In genomic region chrX:154599531-154599930, GRCh38 we compare ENCODE assay signal across 29 cellular contexts. TPM values are rescaled to one million over a fixed set of nuclear protein-coding genes. Genes with fewer than 3 reads are reported as not detected.
"Had no signal": no experiment of that assay in that cellular context is flagged by ENCODE, and none has a peak within 500 bp of the region (broad histone marks: within the 10 kb centered on the region; RNA-seq: fewer than 3 reads in every experiment).

No MANE protein-coding gene starts in this region.

- H3K9me3 ChIP-seq: gastroesophageal sphincter, heart right ventricle, sigmoid colon, thoracic aorta, upper lobe of right lung had no signal

- H3K9me3 Mint-ChIP-seq: activated naive CD8-positive, alpha-beta T cell treated with anti-CD3 and anti-CD28 coated beads, Interleukin-2, amount 50 U/mL, for 24 hours; central memory CD8-positive, alpha-beta T cell; immature natural killer cell; memory B cell had no signal

- ATAC-seq: gastroesophageal sphincter; heart right ventricle; left ventricle myocardium superior; stimulated activated memory B cell treated with anti-CD40 and anti-IgM and Interleukin-4, amounts not matched to agents 10 μg/mL and 1 μg/mL and 100 μg/mL, for 72 hours; T-helper 17 cell had no signal

- H3K27ac ChIP-seq: brain microvascular endothelial cell, gastroesophageal sphincter, heart right ventricle, sigmoid colon, thoracic aorta, upper lobe of right lung had no signal

- H3K27me3 Mint-ChIP-seq: central memory CD8-positive, alpha-beta T cell; T-helper 17 cell had no signal

- H3K27ac Mint-ChIP-seq: activated naive CD4-positive, alpha-beta T cell treated with anti-CD3 and anti-CD28 coated beads, Interleukin-2, amount 10 ng/mL, durations not matched to agents 7 days and 5 days; activated naive CD8-positive, alpha-beta T cell treated with anti-CD3 and anti-CD28 coated beads, Interleukin-2, amount 50 U/mL, for 24 hours; memory B cell; nephron; stimulated activated memory B cell treated with anti-CD40 and anti-IgM and Interleukin-4, amounts not matched to agents 10 μg/mL and 1 μg/mL and 100 μg/mL, for 72 hours; T-helper 17 cell had no signal

- H3K36me3 ChIP-seq: brain microvascular endothelial cell, gastroesophageal sphincter, heart right ventricle, sigmoid colon, thoracic aorta, upper lobe of right lung had no signal

- H3K27me3 ChIP-seq: brain microvascular endothelial cell, gastroesophageal sphincter, upper lobe of right lung had no signal

- H3K4me1 ChIP-seq: upper lobe of right lung had no signal

- DNase-seq: activated CD4-positive, alpha-beta T cell treated with anti-CD3 and anti-CD28 coated beads, Interleukin-2, amount 50 U/mL, for 1 hour; activated CD4-positive, CD25-positive, alpha-beta regulatory T cell treated with anti-CD3 and anti-CD28 coated beads, Interleukin-2, amount 50 U/mL, for 72 hours; activated CD8-positive, alpha-beta memory T cell treated with anti-CD3 and anti-CD28 coated beads for 24 hours; activated CD8-positive, alpha-beta memory T cell treated with anti-CD3 and anti-CD28 coated beads, Interleukin-2, amount 50 U/mL, for 48 hours; activated effector memory CD4-positive, alpha-beta T cell treated with Interleukin-2 at 50 U/mL for 16 hours; activated naive CD4-positive, alpha-beta T cell treated with anti-CD3 and anti-CD28 coated beads, Interleukin-2, amount 10 ng/mL, durations not matched to agents 7 days and 5 days; activated naive CD8-positive, alpha-beta T cell treated with anti-CD3 and anti-CD28 coated beads, Interleukin-2, amount 50 U/mL, for 24 hours; activated T-cell treated with anti-CD3 and anti-CD28 coated beads, Interleukin-2, amount 50 U/mL, for 48 hours; anterior cingulate cortex; brain microvascular endothelial cell; cortex of kidney; effector CD4-positive, alpha-beta T cell; heart right ventricle; immature natural killer cell; kidney glomerular epithelial cell; left ventricle myocardium superior; sigmoid colon; stimulated activated CD4-positive, alpha-beta T cell treated with anti-CD3 and anti-CD28 coated beads, Interleukin-4, amount 100 ng/mL, for 4 hours; T-helper 17 cell; upper lobe of right lung had no signal

- H3K4me1 Mint-ChIP-seq: activated naive CD4-positive, alpha-beta T cell treated with anti-CD3 and anti-CD28 coated beads, Interleukin-2, amount 10 ng/mL, durations not matched to agents 7 days and 5 days; memory B cell; nephron; stimulated activated memory B cell treated with anti-CD40 and anti-IgM and Interleukin-4, amounts not matched to agents 10 μg/mL and 1 μg/mL and 100 μg/mL, for 72 hours had no signal

- H3K36me3 Mint-ChIP-seq: activated naive CD4-positive, alpha-beta T cell treated with anti-CD3 and anti-CD28 coated beads, Interleukin-2, amount 10 ng/mL, durations not matched to agents 7 days and 5 days; immature natural killer cell; memory B cell; stimulated activated memory B cell treated with anti-CD40 and anti-IgM and Interleukin-4, amounts not matched to agents 10 μg/mL and 1 μg/mL and 100 μg/mL, for 72 hours had no signal

- H3K4me3 Mint-ChIP-seq: activated naive CD4-positive, alpha-beta T cell treated with anti-CD3 and anti-CD28 coated beads, Interleukin-2, amount 10 ng/mL, durations not matched to agents 7 days and 5 days; activated naive CD8-positive, alpha-beta T cell treated with anti-CD3 and anti-CD28 coated beads, Interleukin-2, amount 50 U/mL, for 24 hours; central memory CD8-positive, alpha-beta T cell; immature natural killer cell; memory B cell; nephron; stimulated activated memory B cell treated with anti-CD40 and anti-IgM and Interleukin-4, amounts not matched to agents 10 μg/mL and 1 μg/mL and 100 μg/mL, for 72 hours; T-helper 17 cell had no signal

- H3K4me3 ChIP-seq: gastroesophageal sphincter, heart right ventricle, sigmoid colon, thoracic aorta, upper lobe of right lung had no signal

RNA-seq across cellular contexts. Expression of gene CTAG1A, which starts 14.6 kb away (rescaled TPM):
- total RNA-seq: esophagus mucosa, gastroesophageal sphincter, heart right ventricle, left ventricle myocardium superior, mucosa of gallbladder, renal cortical epithelial cell, T-helper 17 cell, thoracic aorta, upper lobe of right lung had no signal
- polyA plus RNA-seq: heart right ventricle, immature natural killer cell, sigmoid colon had no signal

RNA-seq across cellular contexts. Expression of gene CTAG1B, which starts 19.6 kb away (rescaled TPM):
- total RNA-seq: esophagus mucosa, gastroesophageal sphincter, heart right ventricle, left ventricle myocardium superior, mucosa of gallbladder, renal cortical epithelial cell, sigmoid colon, T-helper 17 cell, thoracic aorta, upper lobe of right lung had no signal
- polyA plus RNA-seq: heart right ventricle, immature natural killer cell, sigmoid colon had no signal

RNA-seq across cellular contexts. Expression of gene CTAG2, which starts 53.8 kb away (rescaled TPM):
- total RNA-seq: esophagus mucosa, gastroesophageal sphincter, heart right ventricle, left ventricle myocardium superior, mucosa of gallbladder, renal cortical epithelial cell, sigmoid colon, T-helper 17 cell, thoracic aorta, upper lobe of right lung had no signal
- polyA plus RNA-seq: heart right ventricle, immature natural killer cell had no signal
